26 cellular contexts compared by ENCODE assay signal in genomic region chr9:86483496-86483895, GRCh38.
DNase-seq lines count a peak whose midpoint lies in the region; ATAC-seq, FAIRE-seq and TF ChIP-seq lines count a peak whose summit lies in the region.
"Had no signal": no experiment of that assay in that cellular context is flagged by ENCODE, and none has a peak within 500 bp of the region (broad histone marks: within the 10 kb centered on the region; RNA-seq: fewer than 3 reads in every experiment).

No MANE protein-coding gene starts in this region.

- no peaks in the 10 kb centered on the region for H3K79me2 ChIP-seq in HepG2 (ENCODE audit: insufficient read depth, low read length)

- in situ Hi-C loops in HepG2 (cut with HindIII; ENCODE audit: extremely low pct_ligation_motif_present, low pct_unique_long_range_greater_than_20kb), result no loop called here

- no peak for FAIRE-seq in HepG2 (lab: Jason Lieb, UNC)
- FAIRE-seq: A549, GM12878, GM12892, GM18507 had no signal

- TF ChIP-seq EP300 in HepG2 (IDR thresholded peaks at IDR 0.05; ENCODE audit: low read depth in 2 of 2, low read length in 2 of 2) (no peak), HepG2 (CRISPR knock-in tag; IDR thresholded peaks at IDR 0.05; ENCODE audit: borderline replicate concordance) (no peak)

- BruUV-seq in HepG2 (replicated peaks; lab: Mats Ljungman, UMichigan), result no TSS peak

- H3K9me3 ChIP-seq in liver (ENCODE audit: control insufficient read depth in 4 of 4, low read length in 3 of 4), result no peaks in the 10 kb centered on the region
- H3K9me3 ChIP-seq in HepG2 (ENCODE audit: low read length), result peaks cover 4% of the 10 kb centered on the region; the same call in 1 of the 2 replicates
- no peaks in the 10 kb centered on the region for H3K9me3 ChIP-seq in Peyer's patch
- H3K9me3 ChIP-seq: Caco-2 had no signal

- DNase-seq in HepG2 (ENCODE audit: low spot score), result no peak
- peak; percentile 33 for DNase-seq in epithelial cell of proximal tubule (ENCODE audit: low read depth)
- DNase-seq in kidney tubule cell (ENCODE audit: low spot score), result peak; percentile 76
- DNase-seq in renal cortical epithelial cell (ENCODE audit: low read depth), result peak; percentile 90
- DNase-seq in NCI-H1105 (lab: John Stamatoyannopoulos, UW), result no peak
- no peak for DNase-seq in SIG-M5 treated with dmso at 0.1 percent for 504 hours (lab: John Stamatoyannopoulos, UW; ENCODE audit: unreplicated experiment)
- no peak for DNase-seq in Peyer's patch
- DNase-seq: AML-193; Caco-2; CD4-positive, alpha-beta T cell; CD8-positive, alpha-beta T cell; DMS 273 treated with DMSO at 0.1 percent for 48 hours; DMS153; DMS53; DMS79; DND-41; EL; GDM1 had no signal

- no peak overlapping the region for H2AFZ ChIP-seq in HepG2 (ENCODE audit: low read length)

- H3K4me3 ChIP-seq in liver (ENCODE audit: low read depth in 1 of 3, low read length in 3 of 3) (no peak overlapping the region), HepG2 (replicated peaks in 1 of 3; ENCODE audit: insufficient read depth in 1 of 3, low read depth in 2 of 3, low read length in 3 of 3) (no peak overlapping the region), epithelial cell of proximal tubule (ENCODE audit: low read depth, low read length) (no peak overlapping the region), Peyer's patch (no peak overlapping the region)
- H3K4me3 ChIP-seq: A549; BLaER1 treated with 17β-estradiol and CSF1 and Interleukin-3, amounts not matched to agents 10 nM and 100 nM; GM12878 had no signal

- TF ChIP-seq RAD21 in liver (IDR thresholded peaks at IDR 0.05), result no peak
- TF ChIP-seq RAD21 in HepG2 (CRISPR knock-in tag; IDR thresholded peaks at IDR 0.05), result no peak

- H4K20me1 ChIP-seq in HepG2 (ENCODE audit: insufficient read depth, low read length), result no peaks in the 10 kb centered on the region
- H4K20me1 ChIP-seq: BLaER1 treated with 17β-estradiol and CSF1 and Interleukin-3, amounts not matched to agents 10 nM and 100 nM had no signal

- no peaks in the 10 kb centered on the region for H3K27me3 ChIP-seq in liver (ENCODE audit: control insufficient read depth in 4 of 4, insufficient read depth in 4 of 4, low read length in 3 of 4)
- H3K27me3 ChIP-seq in HepG2 (ENCODE audit: control insufficient read depth in 1 of 2, insufficient read depth in 2 of 2, low read length in 2 of 2), result no peaks in the 10 kb centered on the region; a peak in 2 of 5 replicates
- no peaks in the 10 kb centered on the region for H3K27me3 ChIP-seq in Peyer's patch
- H3K27me3 ChIP-seq: BLaER1 treated with 17β-estradiol and CSF1 and Interleukin-3, amounts not matched to agents 10 nM and 100 nM had no signal

- TF ChIP-seq CTCF in liver (IDR thresholded peaks at IDR 0.05; ENCODE audit: low read depth, low read length, missing input control), result no peak
- no peak for TF ChIP-seq CTCF in HepG2 (CRISPR knock-in tag; IDR thresholded peaks at IDR 0.05)
- no peak for TF ChIP-seq CTCF in epithelial cell of proximal tubule (conservative IDR thresholded peaks at IDR 0.05; ENCODE audit: low read depth, low read length)
- no peak for TF ChIP-seq CTCF in Peyer's patch (IDR thresholded peaks at IDR 0.05)

- no peaks in the 10 kb centered on the region for H3K36me3 ChIP-seq in liver (ENCODE audit: control insufficient read depth in 4 of 4, insufficient read depth in 3 of 4, low read depth in 1 of 4, low read length in 3 of 4)
- no peaks in the 10 kb centered on the region for H3K36me3 ChIP-seq in HepG2 (replicated peaks in 1 of 2; ENCODE audit: control insufficient read depth in 1 of 2, insufficient read depth in 2 of 2, low read length in 2 of 2)
- no peaks in the 10 kb centered on the region for H3K36me3 ChIP-seq in Peyer's patch
- H3K36me3 ChIP-seq: BLaER1 treated with 17β-estradiol and CSF1 and Interleukin-3, amounts not matched to agents 10 nM and 100 nM had no signal

- H3K4me1 ChIP-seq in liver (ENCODE audit: control insufficient read depth in 4 of 4, insufficient read depth in 4 of 4, low read length in 3 of 4) (peaks cover 0 to 1% (median 0%) of the 10 kb centered on the region in 4 donors), HepG2 (ENCODE audit: insufficient read depth, low read length) (no peaks in the 10 kb centered on the region), Peyer's patch (no peaks in the 10 kb centered on the region)
- H3K4me1 ChIP-seq: A549, Caco-2 had no signal

- intact Hi-C loops in HepG2 (cut with micrococcal nuclease; ENCODE audit: unreplicated experiment), result no loop called here

- no peak for ATAC-seq in HepG2
- ATAC-seq: A549; CD8-positive, alpha-beta T cell; GM12878 had no signal

- POLR2A ChIA-PET in HepG2 (lab: Yijun Ruan, JAX), result no interaction called here

- CTCF ChIA-PET in HepG2 (lab: Yijun Ruan, JAX; ENCODE audit: low intra/inter-chr PET ratio, low total read pairs), result no interaction called here

- H3K4me2 ChIP-seq in HepG2 (ENCODE audit: low read depth, low read length), result no peak overlapping the region
- H3K4me2 ChIP-seq: A549; BLaER1 treated with 17β-estradiol and CSF1 and Interleukin-3, amounts not matched to agents 10 nM and 100 nM had no signal

- no peak overlapping the region for H3K27ac ChIP-seq in liver (ENCODE audit: low read depth in 1 of 2, low read length in 2 of 2)
- H3K27ac ChIP-seq in HepG2 (ENCODE audit: extremely low read length, insufficient read depth, low read length), result no peak overlapping the region
- H3K27ac ChIP-seq in Peyer's patch, result no peak overlapping the region
- H3K27ac ChIP-seq: 22Rv1; A549; BLaER1 treated with 17β-estradiol and CSF1 and Interleukin-3, amounts not matched to agents 10 nM and 100 nM; C4-2B had no signal

- TF ChIP-seq POLR2A in HepG2 (IDR thresholded peaks at IDR 0.05; ENCODE audit: insufficient read depth in 1 of 2, low read depth in 2 of 2, low read length in 2 of 2) (no peak), Peyer's patch (IDR thresholded peaks at IDR 0.05) (no peak)

- H3K9ac ChIP-seq in liver (ENCODE audit: low read depth in 1 of 2, low read length in 2 of 2), result no peak overlapping the region
- H3K9ac ChIP-seq in HepG2 (ENCODE audit: insufficient read depth, low read depth, low read length), result no peak overlapping the region
- H3K9ac ChIP-seq: BLaER1 treated with 17β-estradiol and CSF1 and Interleukin-3, amounts not matched to agents 10 nM and 100 nM had no signal

TF ChIP-seq in liver, 16 proteins besides CTCF, POLR2A, EP300 and RAD21:
- TF ChIP-seq RXRA (IDR thresholded peaks at IDR 0.05), result peak; percentile 31 to 39
- TF ChIP-seq NR2F2 (IDR thresholded peaks at IDR 0.05), result no peak
- TF ChIP-seq REST (IDR thresholded peaks at IDR 0.05), result no peak

TF ChIP-seq in HepG2, 621 proteins besides CTCF, POLR2A, EP300 and RAD21 (continues in another document):
- TF ChIP-seq JUN (CRISPR knock-in tag; IDR thresholded peaks at IDR 0.05), result no peak
- no peak for TF ChIP-seq NBN (conservative IDR thresholded peaks at IDR 0.05)
- TF ChIP-seq THAP8 (CRISPR knock-in tag; IDR thresholded peaks at IDR 0.05; ENCODE audit: borderline replicate concordance), result no peak
- TF ChIP-seq RBM39 (IDR thresholded peaks at IDR 0.05; ENCODE audit: low read depth, low read length, poor library complexity, severe bottlenecking), result no peak
- TF ChIP-seq ZNF251 (CRISPR knock-in tag; IDR thresholded peaks at IDR 0.05), result no peak
- no peak for TF ChIP-seq ZNF142 (CRISPR knock-in tag; IDR thresholded peaks at IDR 0.05)
- no peak for TF ChIP-seq YEATS4 (CRISPR knock-in tag; IDR thresholded peaks at IDR 0.05; ENCODE audit: borderline replicate concordance)
- TF ChIP-seq EED (CRISPR knock-in tag; IDR thresholded peaks at IDR 0.05), result no peak
- TF ChIP-seq HDAC6 (IDR thresholded peaks at IDR 0.05; ENCODE audit: low read depth, low read length), result no peak
- no peak for TF ChIP-seq ARID2 (CRISPR knock-in tag; IDR thresholded peaks at IDR 0.05; ENCODE audit: borderline replicate concordance)

Comparison
In these comparisons a context has a peak if more than half of its experiments do, and no peak if none do; other contexts are left out.
1. DNase-seq: peak in epithelial cell of proximal tubule (single experiment), kidney tubule cell (single experiment) and renal cortical epithelial cell (single experiment); none in HepG2 (single experiment), NCI-H1105 (single experiment), SIG-M5 treated with dmso at 0.1 percent for 504 hours (single experiment) and Peyer's patch (0 of 3).